ENCODE assay signal across 22 cellular contexts in the genomic region with DNA sequence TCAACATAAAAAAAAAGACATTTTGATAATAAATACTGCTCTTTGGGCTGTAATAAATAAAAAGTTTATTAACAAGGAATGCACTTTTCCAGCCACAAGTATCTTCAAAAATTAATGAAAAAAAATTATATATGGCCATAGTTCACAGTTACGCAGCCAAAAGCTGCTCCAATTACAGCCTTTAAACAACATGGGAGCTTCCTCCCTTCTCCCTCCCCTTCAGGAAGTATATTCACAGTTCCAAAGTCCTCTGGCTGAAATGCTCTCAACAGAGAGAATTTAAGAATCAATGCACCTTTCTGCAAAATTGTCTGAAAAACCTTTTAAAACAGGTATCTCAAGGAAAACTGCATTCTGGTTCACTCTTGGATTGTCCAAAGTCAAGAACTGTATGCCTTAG. TPM values are rescaled to one million over a fixed set of nuclear protein-coding genes. Genes with fewer than 3 reads are reported as not detected.
DNase-seq lines count a peak whose midpoint lies in the region; ATAC-seq and TF ChIP-seq lines count a peak whose summit lies in the region.
"Had no signal": no experiment of that assay in that cellular context is flagged by ENCODE, and none has a peak within 500 bp of the region (broad histone marks: within the 10 kb centered on the region; RNA-seq: fewer than 3 reads in every experiment).

No MANE protein-coding gene starts in this region.

- H3K9ac ChIP-seq in PC-3 (ENCODE audit: low read length): no peak overlapping the region
- H3K9ac ChIP-seq in colonic mucosa (ENCODE audit: low read depth in 2 of 2, low read length in 2 of 2): no peak overlapping the region
- H3K9ac ChIP-seq in liver (ENCODE audit: low read depth in 1 of 2, low read length in 2 of 2): no peak overlapping the region

- H3K9me2 ChIP-seq in PC-3 (replicated peaks; ENCODE audit: low read length): no peaks in the 10 kb centered on the region

- no peak overlapping the region for H3K27ac ChIP-seq in PC-3 (ENCODE audit: low read length)
- H3K27ac ChIP-seq in colonic mucosa: no peak overlapping the region
- no peak overlapping the region for H3K27ac ChIP-seq in liver (ENCODE audit: low read depth in 1 of 2, low read length in 2 of 2)
- peak overlapping the region in 5 of 8 donors; percentile 16 to 99 (median 97) for H3K27ac ChIP-seq in spleen
- H3K27ac ChIP-seq: C4-2B, left lung, SJCRH30, testis had no signal

- no peak overlapping the region for H2AFZ ChIP-seq in PC-3 (ENCODE audit: low read length)

- WGBS in liver: 88% methylated on average over 1 of the region's 1 CpG
- 64 to 84% (median 81%) methylated on average over 1 of the region's 1 CpG for WGBS in spleen, 5 donors

- no peak for ATAC-seq in PC-3
- ATAC-seq: activated T-cell treated with anti-CD3 and anti-CD28 coated beads, Interleukin-2, amount 50 U/mL, for 4 hours; left lung had no signal

- H3K4me1 ChIP-seq in PC-3 (ENCODE audit: insufficient read depth, low read length) (peaks cover 33% of the 10 kb centered on the region), colonic mucosa (no peaks in the 10 kb centered on the region), liver (ENCODE audit: control insufficient read depth in 4 of 4, insufficient read depth in 4 of 4, low read length in 3 of 4) (peaks cover 0 to 7% (median 3%) of the 10 kb centered on the region in 4 donors), spleen (peaks cover 0 to 9% (median 2%) of the 10 kb centered on the region in 6 donors)
- H3K4me1 ChIP-seq: testis had no signal

- peaks cover 50% of the 10 kb centered on the region for H3K79me2 ChIP-seq in PC-3 (ENCODE audit: low read length)

- H3K4me3 ChIP-seq in PC-3 (ENCODE audit: low read length) (peak overlapping the region; percentile 30; the same call in 1 of the 2 replicates), colonic mucosa (no peak overlapping the region), liver (ENCODE audit: low read depth in 1 of 3, low read length in 3 of 3) (no peak overlapping the region), spleen (peak overlapping the region in 7 of 8 donors; percentile 16 to 78 (median 69))
- H3K4me3 ChIP-seq: left lung, SJCRH30, testis had no signal

- CTCF ChIA-PET in PC-3 (lab: Charles Lee): interaction anchor here (0.6 kb wide), 1 partner anchor 159 kb away, joined by 4 read pairs; no protein-coding TSS in a partner anchor

- BruUV-seq in PC-3 (replicated peaks; lab: Mats Ljungman, UMichigan): no TSS peak

- no peak overlapping the region; the same call in 1 of the 2 replicates for H3K4me2 ChIP-seq in PC-3 (ENCODE audit: low read length)

- TF ChIP-seq CTCF in PC-3 (conservative IDR thresholded peaks at IDR 0.05; ENCODE audit: low read depth, low read length) (no peak), colonic mucosa (IDR thresholded peaks at IDR 0.05) (no peak), liver (IDR thresholded peaks at IDR 0.05; ENCODE audit: low read depth, low read length, missing input control) (no peak), spleen (IDR thresholded peaks at IDR 0.05 in 8 of 11, conservative IDR thresholded peaks at IDR 0.05 in 3 of 11) (no peak)

- TF ChIP-seq RAD21 in liver (IDR thresholded peaks at IDR 0.05): no peak

- H3K9me3 ChIP-seq in PC-3 (ENCODE audit: low read length) (no peaks in the 10 kb centered on the region), colonic mucosa (no peaks in the 10 kb centered on the region), liver (ENCODE audit: control insufficient read depth in 4 of 4, low read length in 3 of 4) (no peaks in the 10 kb centered on the region), spleen (no peaks in the 10 kb centered on the region)
- H3K9me3 ChIP-seq: left lung, SJCRH30, testis had no signal

- no peak for TF ChIP-seq POLR2A in spleen (IDR thresholded peaks at IDR 0.05)

- H3K27me3 ChIP-seq in PC-3 (ENCODE audit: low read length) (no peaks in the 10 kb centered on the region), colonic mucosa (no peaks in the 10 kb centered on the region), liver (ENCODE audit: control insufficient read depth in 4 of 4, insufficient read depth in 4 of 4, low read length in 3 of 4) (no peaks in the 10 kb centered on the region), spleen (replicated peaks in 1 of 7) (peaks cover 0 to 12% (median 0%) of the 10 kb centered on the region in 7 donors)
- H3K27me3 ChIP-seq: SJCRH30, testis had no signal

- no peak for DNase-seq in PC-3
- peak; percentile 23 for DNase-seq in colonic mucosa
- no peak for DNase-seq in spleen
- DNase-seq in SHP77 treated with DMSO at 0.1 percent for 48 hours (lab: John Stamatoyannopoulos, UW): no peak
- no peak for DNase-seq in NOMO-1 treated with dmso at 0.1 percent for 144 hours (lab: John Stamatoyannopoulos, UW; ENCODE audit: unreplicated experiment)
- no peak for DNase-seq in COLO668 (lab: John Stamatoyannopoulos, UW; ENCODE audit: unreplicated experiment)
- DNase-seq: activated CD4-positive, alpha-beta T cell treated with anti-CD3 and anti-CD28 coated beads, Interleukin-2, amount 10 ng/mL, durations not matched to agents 7 days and 5 days; activated naive CD8-positive, alpha-beta T cell treated with anti-CD3 and anti-CD28 coated beads, Interleukin-2, amount 10 ng/mL, durations not matched to agents 7 days and 5 days; activated T-cell treated with anti-CD3 and anti-CD28 coated beads, Interleukin-2, amount 50 U/mL, for 4 hours; EL; KG1; left lung; NCI-H1417 treated with DMSO at 0.1 percent for 48 hours; NCI-H446 treated with DMSO at 0.1 percent for 48 hours; retina; SJCRH30; T1000; testis had no signal

- peaks cover 6% of the 10 kb centered on the region for H3F3A ChIP-seq in PC-3 (ENCODE audit: low read length, unreplicated experiment)

- peaks cover 62% of the 10 kb centered on the region for H4K20me1 ChIP-seq in PC-3 (ENCODE audit: low read length)

- POLR2A ChIA-PET in PC-3 (lab: Charles Lee; ENCODE audit: unreplicated experiment): no interaction called here

- peaks cover 61% of the 10 kb centered on the region for H3K36me3 ChIP-seq in PC-3 (ENCODE audit: low read depth, low read length)
- no peaks in the 10 kb centered on the region for H3K36me3 ChIP-seq in colonic mucosa
- H3K36me3 ChIP-seq in liver (ENCODE audit: control insufficient read depth in 4 of 4, insufficient read depth in 3 of 4, low read depth in 1 of 4, low read length in 3 of 4): peaks cover 1 to 57% (median 37%) of the 10 kb centered on the region in 4 donors
- H3K36me3 ChIP-seq in spleen: peaks cover 0 to 54% (median 15%) of the 10 kb centered on the region in 6 donors

- intact Hi-C loops in PC-3 (cut with micrococcal nuclease): loop anchor here (5.0 kb wide), 1 partner anchor 122 kb away; no protein-coding TSS in a partner anchor
- intact Hi-C loops in colonic mucosa (cut with DNase I): loop anchor here (10.0 kb wide), 1 partner anchor 379 kb away; no protein-coding TSS in a partner anchor
- intact Hi-C loops in spleen (cut with DNase I; ENCODE audit: low total_unique reads): no loop called here

TF ChIP-seq in liver, 16 proteins besides CTCF, POLR2A, EP300 and RAD21:
- TF ChIP-seq HNF4A (conservative IDR thresholded peaks at IDR 0.05) (peak; percentile 9 to 12), EGR1 (IDR thresholded peaks at IDR 0.05; ENCODE audit: low read depth in 2 of 2) (no peak)

RNA-seq across cellular contexts. Expression of a gene that starts 5.9 kb away (rescaled TPM):
- total RNA-seq in PC-3 (2014; rRNA removed): 372 and 564 TPM in 2 replicates
- total RNA-seq in colonic mucosa: 10 to 100 TPM; 21.8 to 28.3 TPM
- 10 to 100 TPM; 34.9 to 39.5 TPM for total RNA-seq in liver
- 1 to 10 TPM; 5.9 to 9.7 TPM for polyA plus RNA-seq in liver
- 100 to 1,000 TPM; 241 to 519 (median 351) TPM for total RNA-seq in spleen
- 10 to 100 TPM; 23.2 to 70.8 (median 51.9) TPM for polyA plus RNA-seq in spleen

RNA-seq across cellular contexts. Expression of a gene that starts 37.2 kb away (rescaled TPM):
- total RNA-seq in PC-3 (2014; rRNA removed): not detected in 2 replicates
- total RNA-seq in colonic mucosa: 1 to 10 TPM in 1 of 2 donors, under 1 TPM in 1; 0.69 to 1.3 TPM
- 1 to 10 TPM; 1.4 to 2.5 TPM for total RNA-seq in liver
- under 1 TPM; 0.17 to 0.46 TPM for polyA plus RNA-seq in liver
- total RNA-seq in spleen: 10 to 100 TPM; 19.3 to 49.6 (median 30.4) TPM
- polyA plus RNA-seq in spleen: 10 to 100 TPM; 39.0 to 56.0 (median 41.7) TPM
- total RNA-seq: activated CD4-positive, alpha-beta T cell treated with anti-CD3 and anti-CD28 coated beads, Interleukin-2, amount 10 ng/mL, durations not matched to agents 7 days and 5 days; activated T-cell treated with anti-CD3 and anti-CD28 coated beads, Interleukin-2, amount 50 U/mL, for 4 hours; cerebellum; neural crest cell; SJCRH30 had no signal

Comparison
In these comparisons a context has a peak if more than half of its experiments do, and no peak if none do; other contexts are left out.
1. H3K27ac ChIP-seq: peak in spleen (5 of 8); none in PC-3 (single experiment), colonic mucosa (single experiment) and liver (0 of 2).
2. H3K4me3 ChIP-seq: peak in PC-3 (single experiment) and spleen (7 of 8); none in colonic mucosa (single experiment) and liver (0 of 3).
3. RNA of a gene that starts 37.2 kb away (total RNA-seq): 19.3 to 49.6 TPM in spleen; 1.4 to 2.5 TPM in liver, 0.69 to 1.3 TPM in colonic mucosa and not detected in PC-3; every median in the first group is over 4 times any median in the second.